23 cellular contexts compared by ENCODE assay signal in the genomic region with DNA sequence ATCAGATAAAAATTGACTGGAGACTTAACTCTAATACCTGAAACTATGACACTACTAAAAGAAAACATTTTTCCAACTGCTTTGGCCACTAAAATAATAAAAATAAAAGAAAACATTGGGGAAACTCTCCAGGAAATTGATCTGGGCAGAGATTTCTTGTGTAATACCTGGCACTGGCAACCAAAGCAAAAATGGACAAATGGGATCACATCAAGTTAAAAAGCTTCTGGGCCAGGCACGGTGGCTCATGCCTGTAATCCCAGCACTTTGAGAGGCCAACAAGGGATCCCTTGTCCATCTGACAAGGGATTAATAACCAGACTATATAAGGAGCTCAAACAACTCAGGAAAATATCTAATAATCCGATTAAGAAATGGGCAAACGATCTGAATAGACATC.
"Had no signal": no experiment of that assay in that cellular context is flagged by ENCODE, and none has a peak within 500 bp of the region (broad histone marks: within the 10 kb centered on the region; RNA-seq: fewer than 3 reads in every experiment).

No MANE protein-coding gene starts in this region.

- DNase-seq: hypothalamus; immature natural killer cell; kidney; left colon; left ventricle myocardium inferior; mesendoderm; naive B cell; natural killer cell; nephron progenitor cell; occipital lobe; right lobe of liver; stimulated activated CD4-positive, alpha-beta T cell treated with anti-CD3 and anti-CD28 coated beads, Interleukin-1b, Interleukin-23, amount 100 ng/mL, for 48 hours; stimulated activated CD4-positive, alpha-beta T cell treated with anti-CD3 and anti-CD28 coated beads, Interleukin-2, amount 100 ng/mL, for 48 hours; stimulated activated naive B cell treated with anti-CD40 and anti-IgM and Interleukin-4, amounts not matched to agents 10 μg/mL and 1 μg/mL and 100 μg/mL, for 72 hours; stimulated activated naive CD8-positive, alpha-beta T cell treated with anti-CD3 and anti-CD28 coated beads, Interleukin-15, Interleukin-2, amounts not matched to agents 100 U/mL and 50 U/mL, for 24 hours; stomach; testis; thyroid gland; transverse colon; upper lobe of left lung had no signal

- H3K27me3 Mint-ChIP-seq: naive B cell; progenitor cell of endocrine pancreas; stimulated activated naive B cell treated with anti-CD40 and anti-IgM and Interleukin-4, amounts not matched to agents 10 μg/mL and 1 μg/mL and 100 μg/mL, for 72 hours had no signal

- H3K27ac Mint-ChIP-seq: mesothelial cell of epicardium; natural killer cell; nephron progenitor cell; neural progenitor cell; progenitor cell of endocrine pancreas; stimulated activated naive B cell treated with anti-CD40 and anti-IgM and Interleukin-4, amounts not matched to agents 10 μg/mL and 1 μg/mL and 100 μg/mL, for 72 hours had no signal

- ATAC-seq: left colon; natural killer cell; stimulated activated naive B cell treated with anti-CD40 and anti-IgM and Interleukin-4, amounts not matched to agents 10 μg/mL and 1 μg/mL and 100 μg/mL, for 72 hours; stimulated activated naive CD8-positive, alpha-beta T cell treated with anti-CD3 and anti-CD28 coated beads, Interleukin-15, Interleukin-2, amounts not matched to agents 100 U/mL and 50 U/mL, for 24 hours had no signal

- H3K4me3 Mint-ChIP-seq: immature natural killer cell, mesothelial cell of epicardium, natural killer cell, nephron progenitor cell, neural progenitor cell had no signal

- H3K4me1 Mint-ChIP-seq: mesothelial cell of epicardium had no signal
